Comparison of ENCODE assay signal across 10 cellular contexts in the genomic region with DNA sequence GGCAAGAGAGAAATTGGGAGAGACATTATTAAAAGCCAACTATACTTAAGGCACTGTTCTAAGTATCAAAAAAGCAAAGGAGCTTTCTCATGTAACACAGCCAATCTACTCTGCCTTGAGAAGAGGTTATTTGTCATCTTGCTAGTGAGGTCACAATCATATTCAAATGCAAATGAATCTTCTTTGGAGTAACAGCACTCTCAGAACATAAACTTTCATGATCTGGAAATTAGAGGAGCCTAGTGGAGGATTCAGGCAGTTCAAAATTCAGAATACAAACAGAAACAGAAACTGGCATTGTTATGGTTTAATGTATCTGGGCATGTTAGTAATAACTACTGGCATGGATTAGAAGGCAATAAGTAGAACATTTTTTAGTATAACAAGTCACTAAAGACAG. TPM values are rescaled to one million over a fixed set of nuclear protein-coding genes. Genes with fewer than 3 reads are reported as not detected.
DNase-seq lines count a peak whose midpoint lies in the region; ATAC-seq, FAIRE-seq and TF ChIP-seq lines count a peak whose summit lies in the region.
"Had no signal": no experiment of that assay in that cellular context is flagged by ENCODE, and none has a peak within 500 bp of the region (broad histone marks: within the 10 kb centered on the region; RNA-seq: fewer than 3 reads in every experiment).

No MANE protein-coding gene starts in this region.

- no peak overlapping the region for H3K9ac ChIP-seq in keratinocyte (ENCODE audit: control insufficient read depth, extremely low read depth, insufficient read depth, low read length)

- dilution Hi-C loops in keratinocyte (cut with MboI; ENCODE audit: extremely low pct_ligation_motif_present, low sequenced_read_pairs) = no loop called here

- H3K4me3 Mint-ChIP-seq in activated CD8-positive, alpha-beta T cell treated with anti-CD3 and anti-CD28 coated beads, Interleukin-2, amount 10 ng/mL, durations not matched to agents 7 days and 5 days = no peak overlapping the region
- H3K4me3 Mint-ChIP-seq in Calu3 (ENCODE audit: low read depth, unreplicated experiment) = no peak overlapping the region

- H3K27ac ChIP-seq in keratinocyte (ENCODE audit: control insufficient read depth, insufficient read depth, low read length) = peak overlapping the region; percentile 14

- H3K4me1 Mint-ChIP-seq in activated CD8-positive, alpha-beta T cell treated with anti-CD3 and anti-CD28 coated beads, Interleukin-2, amount 10 ng/mL, durations not matched to agents 7 days and 5 days (ENCODE audit: low read depth) = peaks cover 27% of the 10 kb centered on the region
- H3K4me1 Mint-ChIP-seq in Calu3 (ENCODE audit: low read depth, unreplicated experiment) = no peaks in the 10 kb centered on the region

- H3K9me3 ChIP-seq in keratinocyte (ENCODE audit: control insufficient read depth, low read depth, low read length) = no peaks in the 10 kb centered on the region

- H3K9me1 ChIP-seq in keratinocyte (ENCODE audit: control insufficient read depth, extremely low read depth, insufficient read depth, low read length) = no peaks in the 10 kb centered on the region

- intact Hi-C loops in Calu3 (cut with micrococcal nuclease; ENCODE audit: unreplicated experiment) = no loop called here

- H3K4me3 ChIP-seq in BJ (ENCODE audit: low read depth, low read length) (no peak overlapping the region), keratinocyte (ENCODE audit: control insufficient read depth in 2 of 3, extremely low read depth in 1 of 3, insufficient read depth in 2 of 3, low read depth in 1 of 3, low read length in 3 of 3) (no peak overlapping the region)

- POLR2A ChIA-PET in BJ (lab: Charles Lee) = no interaction called here
- POLR2A ChIA-PET in activated CD8-positive, alpha-beta T cell treated with anti-CD3 and anti-CD28 coated beads, Interleukin-2, amount 10 ng/mL, durations not matched to agents 7 days and 5 days (lab: Charles Lee) = interaction anchor here (0.7 to 1.0 kb wide), 2 partner anchors 110 to 623 kb away, joined by 3 to 4 read pairs; partner anchors contain the start of gene RBM34

- H3K27ac Mint-ChIP-seq in activated CD8-positive, alpha-beta T cell treated with anti-CD3 and anti-CD28 coated beads, Interleukin-2, amount 10 ng/mL, durations not matched to agents 7 days and 5 days = peak overlapping the region; percentile 0
- H3K27ac Mint-ChIP-seq in Calu3 (ENCODE audit: unreplicated experiment) = no peak overlapping the region

- DNase-seq in BJ (ENCODE audit: low read depth) = no peak
- DNase-seq in activated CD8-positive, alpha-beta T cell treated with anti-CD3 and anti-CD28 coated beads, Interleukin-2, amount 10 ng/mL, durations not matched to agents 7 days and 5 days = no peak
- DNase-seq in keratinocyte (ENCODE audit: low read depth, low spot score) = no peak
- no peak for DNase-seq in Calu3
- DNase-seq in activated CD8-positive, alpha-beta memory T cell treated with anti-CD3 and anti-CD28 coated beads, Interleukin-2, amount 50 U/mL, for 48 hours = no peak
- no peak for DNase-seq in activated gamma-delta T cell treated with Interleukin-2 at 50 U/mL for 16 hours
- DNase-seq: SIG-M5 had no signal

- BruUV-seq in Calu3 (replicated peaks; lab: Mats Ljungman, UMichigan) = no TSS peak

- no peaks in the 10 kb centered on the region for H3K9me3 Mint-ChIP-seq in activated CD8-positive, alpha-beta T cell treated with anti-CD3 and anti-CD28 coated beads, Interleukin-2, amount 10 ng/mL, durations not matched to agents 7 days and 5 days (ENCODE audit: insufficient read depth)
- H3K9me3 Mint-ChIP-seq in Calu3 (ENCODE audit: low read depth, unreplicated experiment) = no peaks in the 10 kb centered on the region

- no peak overlapping the region for H2AFZ ChIP-seq in keratinocyte (ENCODE audit: control insufficient read depth, low read length)

- peak; percentile 74 for FAIRE-seq in keratinocyte (lab: Jason Lieb, UNC)
- FAIRE-seq: frontal cortex had no signal

- TF ChIP-seq CTCF in BJ (IDR thresholded peaks at IDR 0.05; ENCODE audit: insufficient read depth, low read depth, low read length) (peak; percentile 20; the same call in 1 of the 2 replicates), keratinocyte (optimal IDR thresholded peaks at IDR 0.05 in 1 of 3, IDR thresholded peaks at IDR 0.05 in 1 of 3, conservative IDR thresholded peaks at IDR 0.05 in 1 of 3; ENCODE audit: extremely low read depth in 1 of 3, insufficient read depth in 2 of 3, low read length in 3 of 3) (peak in 2 of 3 experiments; percentile 4 to 8), Calu3 (IDR thresholded peaks at IDR 0.05; ENCODE audit: unreplicated experiment) (no peak)

- CTCF ChIA-PET in BJ (lab: Yijun Ruan, JAX) = interaction anchor here (1.0 kb wide), 2 partner anchors 9 kb away, joined by 3 to 4 read pairs; no protein-coding TSS in a partner anchor
- CTCF ChIA-PET in activated CD8-positive, alpha-beta T cell treated with anti-CD3 and anti-CD28 coated beads, Interleukin-2, amount 10 ng/mL, durations not matched to agents 7 days and 5 days (lab: Charles Lee) = interaction anchor here (1.2 to 3.2 kb wide), 3 partner anchors 10 to 145 kb away, joined by 4 to 13 read pairs (median 5); no protein-coding TSS in a partner anchor
- CTCF ChIA-PET in Calu3 (lab: Charles Lee) = no interaction called here

- H3K4me1 ChIP-seq in keratinocyte (ENCODE audit: control insufficient read depth, extremely low read depth, insufficient read depth, low read length) = peaks cover 4% of the 10 kb centered on the region

- no peaks in the 10 kb centered on the region for H3K27me3 Mint-ChIP-seq in activated CD8-positive, alpha-beta T cell treated with anti-CD3 and anti-CD28 coated beads, Interleukin-2, amount 10 ng/mL, durations not matched to agents 7 days and 5 days (ENCODE audit: low read depth)
- no peaks in the 10 kb centered on the region for H3K27me3 Mint-ChIP-seq in Calu3 (ENCODE audit: unreplicated experiment)

- H3K4me2 ChIP-seq in keratinocyte (ENCODE audit: control insufficient read depth, extremely low read depth, insufficient read depth, low read depth, low read length) = no peak overlapping the region

- peaks cover 9% of the 10 kb centered on the region for H4K20me1 ChIP-seq in keratinocyte (ENCODE audit: control insufficient read depth, extremely low read depth, insufficient read depth, low read length)

- H3K27me3 ChIP-seq in BJ (ENCODE audit: control insufficient read depth, insufficient read depth, low read length) (no peaks in the 10 kb centered on the region), keratinocyte (ENCODE audit: control insufficient read depth, extremely low read depth, insufficient read depth, low read length) (no peaks in the 10 kb centered on the region)

- peak; percentile 55 for ATAC-seq in HG03175 (IDR thresholded peaks at IDR 0.05; ENCODE audit: unreplicated experiment)
- peak; percentile 63 for ATAC-seq in activated CD8-positive, alpha-beta T cell treated with anti-CD3 and anti-CD28 coated beads, Interleukin-2, amount 10 ng/mL, durations not matched to agents 7 days and 5 days
- ATAC-seq in GM19023 (IDR thresholded peaks at IDR 0.05; ENCODE audit: unreplicated experiment) = no peak

- peaks cover 83% of the 10 kb centered on the region for H3K79me2 ChIP-seq in keratinocyte (ENCODE audit: control insufficient read depth, insufficient read depth, low read length)

- peaks cover 4% of the 10 kb centered on the region for H3K36me3 Mint-ChIP-seq in activated CD8-positive, alpha-beta T cell treated with anti-CD3 and anti-CD28 coated beads, Interleukin-2, amount 10 ng/mL, durations not matched to agents 7 days and 5 days (ENCODE audit: low read depth)
- no peaks in the 10 kb centered on the region for H3K36me3 Mint-ChIP-seq in Calu3 (ENCODE audit: insufficient read depth, unreplicated experiment)

- H3K36me3 ChIP-seq in BJ (ENCODE audit: control insufficient read depth, insufficient read depth, low read length) (no peaks in the 10 kb centered on the region), keratinocyte (ENCODE audit: control insufficient read depth in 2 of 2, extremely low read depth in 1 of 2, insufficient read depth in 2 of 2, low read length in 2 of 2) (no peaks in the 10 kb centered on the region)

RNA-seq across cellular contexts. Expression of gene ARID4B, which starts 57.4 kb away (rescaled TPM):
- 3.1 and 8.0 TPM in 2 replicates for polyA plus RNA-seq in BJ (2011; rRNA removed)
- polyA minus RNA-seq in BJ (2011; rRNA and poly(A)+ RNA removed) = 14.0 and 21.7 TPM in 2 replicates
- 10 to 100 TPM; 43.3 to 45.7 TPM for total RNA-seq in activated CD8-positive, alpha-beta T cell treated with anti-CD3 and anti-CD28 coated beads, Interleukin-2, amount 10 ng/mL, durations not matched to agents 7 days and 5 days
- 7.3 to 12.7 TPM (median 9.1 TPM) in 3 replicates for polyA plus RNA-seq in keratinocyte
- 48.0 TPM for polyA plus RNA-seq in keratinocyte (2011; ENCODE audit: low read depth)
- polyA plus RNA-seq in keratinocyte (2011; cell fraction: cytosol; rRNA removed) = 4.9 and 6.8 TPM in 2 replicates
- 18.2 and 20.3 TPM in 2 replicates for polyA plus RNA-seq in keratinocyte (2011; cell fraction: nucleus; rRNA removed)
- polyA plus RNA-seq in keratinocyte (2012; ENCODE audit: low replicate concordance) = 10.0 and 14.7 TPM in 2 replicates
- polyA minus RNA-seq in keratinocyte = 9.9 to 17.2 TPM (median 10.4 TPM) in 3 replicates
- polyA minus RNA-seq in keratinocyte (2011; cell fraction: cytosol; rRNA and poly(A)+ RNA removed) = 7.5 TPM
- 28.1 and 49.2 TPM in 2 replicates for polyA minus RNA-seq in keratinocyte (2011; cell fraction: nucleus; rRNA and poly(A)+ RNA removed)
- total RNA-seq in Calu3 (2022) = 46.3 and 56.6 TPM in 2 replicates

RNA-seq across cellular contexts. Expression of gene GGPS1, which starts 57.7 kb away (rescaled TPM):
- 18.8 and 37.3 TPM in 2 replicates for polyA plus RNA-seq in BJ (2011; rRNA removed)
- polyA minus RNA-seq in BJ (2011; rRNA and poly(A)+ RNA removed) = 11.0 and 14.3 TPM in 2 replicates
- total RNA-seq in activated CD8-positive, alpha-beta T cell treated with anti-CD3 and anti-CD28 coated beads, Interleukin-2, amount 10 ng/mL, durations not matched to agents 7 days and 5 days = 10 to 100 TPM; 24.5 to 25.9 TPM
- 28.4 to 40.8 TPM (median 33.1 TPM) in 3 replicates for polyA plus RNA-seq in keratinocyte
- polyA plus RNA-seq in keratinocyte (2011; ENCODE audit: low read depth) = 25.4 TPM
- 35.3 and 64.9 TPM in 2 replicates for polyA plus RNA-seq in keratinocyte (2011; cell fraction: cytosol; rRNA removed)
- 20.9 and 22.3 TPM in 2 replicates for polyA plus RNA-seq in keratinocyte (2011; cell fraction: nucleus; rRNA removed)
- 27.7 and 28.7 TPM in 2 replicates for polyA plus RNA-seq in keratinocyte (2012; ENCODE audit: low replicate concordance)
- polyA minus RNA-seq in keratinocyte = 7.4 to 23.9 TPM (median 20.2 TPM) in 3 replicates
- 18.6 TPM for polyA minus RNA-seq in keratinocyte (2011; cell fraction: cytosol; rRNA and poly(A)+ RNA removed)
- polyA minus RNA-seq in keratinocyte (2011; cell fraction: nucleus; rRNA and poly(A)+ RNA removed) = 4.2 and 9.5 TPM in 2 replicates
- total RNA-seq in Calu3 (2022) = 40.5 and 45.6 TPM in 2 replicates
